ENCODE assay signal across 9 cellular contexts in the genomic region with DNA sequence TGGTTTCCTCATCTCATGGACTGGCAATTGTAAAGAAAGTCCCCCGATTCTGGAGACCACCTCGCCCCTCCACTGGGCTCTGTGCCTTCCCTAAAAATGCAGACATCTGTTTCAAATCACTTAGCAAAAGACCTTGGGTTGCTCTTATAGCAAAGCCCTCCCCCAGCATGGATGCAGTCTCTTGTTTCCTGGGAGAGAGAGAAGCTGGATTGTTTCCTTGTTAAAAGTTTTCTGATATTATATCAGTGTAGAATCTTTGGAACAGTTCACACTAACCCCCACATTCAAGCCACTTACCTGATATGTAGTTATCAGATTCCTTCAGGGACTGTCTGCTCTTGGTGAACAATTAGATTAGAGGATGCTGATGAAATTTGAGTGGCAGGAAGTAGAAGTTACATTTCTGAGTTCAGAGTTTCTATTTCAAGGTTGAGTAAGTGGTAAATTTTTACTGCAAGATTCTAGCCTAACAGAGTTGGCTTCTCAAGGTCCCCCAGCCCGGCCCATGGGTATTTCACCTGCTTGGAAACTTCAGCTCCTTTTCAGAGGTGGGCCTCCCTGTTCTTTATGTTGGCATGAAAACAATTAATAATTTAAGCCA. TPM values are rescaled to one million over a fixed set of nuclear protein-coding genes. Genes with fewer than 3 reads are reported as not detected.
A peak's percentile ranks its signal among the peaks of the same experiment; 100 is the strongest.
DNase-seq lines count a peak whose midpoint lies in the region; ATAC-seq and TF ChIP-seq lines count a peak whose summit lies in the region.
"Had no signal": no experiment of that assay in that cellular context is flagged by ENCODE, and none has a peak within 500 bp of the region (broad histone marks: within the 10 kb centered on the region; RNA-seq: fewer than 3 reads in every experiment).

No MANE protein-coding gene starts in this region.

- H3K36me3 Mint-ChIP-seq in activated T-helper 2 cell treated with anti-CD3 and anti-CD28 coated beads, Interferon-gamma antibody, Interleukin-2, Interleukin-4, amounts not matched to agents 10 μg/mL and 5 μg/mL and 100 μg/mL, durations not matched to agents 14 hours and 24 hours and 36 hours (ENCODE audit: low read depth) = peaks cover 27% of the 10 kb centered on the region
- peaks cover 18% of the 10 kb centered on the region for H3K36me3 Mint-ChIP-seq in stimulated activated naive CD8-positive, alpha-beta T cell treated with anti-CD3 and anti-CD28 coated beads, Interleukin-15, Interleukin-2, amounts not matched to agents 100 ng/mL and 50 ng/mL, for 24 hours (ENCODE audit: low read depth)

- H3K27ac Mint-ChIP-seq in activated T-helper 2 cell treated with anti-CD3 and anti-CD28 coated beads, Interferon-gamma antibody, Interleukin-2, Interleukin-4, amounts not matched to agents 10 μg/mL and 5 μg/mL and 100 μg/mL, durations not matched to agents 14 hours and 24 hours and 36 hours = peak overlapping the region; percentile 72
- peak overlapping the region; percentile 64 for H3K27ac Mint-ChIP-seq in stimulated activated naive CD8-positive, alpha-beta T cell treated with anti-CD3 and anti-CD28 coated beads, Interleukin-15, Interleukin-2, amounts not matched to agents 100 ng/mL and 50 ng/mL, for 24 hours

- peak; percentile 47 for ATAC-seq in HG03460 (IDR thresholded peaks at IDR 0.05; ENCODE audit: unreplicated experiment)
- ATAC-seq: sciatic nerve had no signal

- 49% methylated on average over 3 of the region's 3 CpGs for WGBS in esophagus muscularis mucosa

- H3K9me3 ChIP-seq in esophagus muscularis mucosa = no peaks in the 10 kb centered on the region

- peak overlapping the region; percentile 18 for H3K4me3 Mint-ChIP-seq in activated T-helper 2 cell treated with anti-CD3 and anti-CD28 coated beads, Interferon-gamma antibody, Interleukin-2, Interleukin-4, amounts not matched to agents 10 μg/mL and 5 μg/mL and 100 μg/mL, durations not matched to agents 14 hours and 24 hours and 36 hours (ENCODE audit: low read depth)
- peak overlapping the region; percentile 48 for H3K4me3 Mint-ChIP-seq in stimulated activated naive CD8-positive, alpha-beta T cell treated with anti-CD3 and anti-CD28 coated beads, Interleukin-15, Interleukin-2, amounts not matched to agents 100 ng/mL and 50 ng/mL, for 24 hours

- no peaks in the 10 kb centered on the region for H3K27me3 Mint-ChIP-seq in activated T-helper 2 cell treated with anti-CD3 and anti-CD28 coated beads, Interferon-gamma antibody, Interleukin-2, Interleukin-4, amounts not matched to agents 10 μg/mL and 5 μg/mL and 100 μg/mL, durations not matched to agents 14 hours and 24 hours and 36 hours (ENCODE audit: low read depth)
- no peaks in the 10 kb centered on the region for H3K27me3 Mint-ChIP-seq in stimulated activated naive CD8-positive, alpha-beta T cell treated with anti-CD3 and anti-CD28 coated beads, Interleukin-15, Interleukin-2, amounts not matched to agents 100 ng/mL and 50 ng/mL, for 24 hours

- TF ChIP-seq CTCF in esophagus muscularis mucosa (IDR thresholded peaks at IDR 0.05) = no peak

- no peaks in the 10 kb centered on the region for H3K27me3 ChIP-seq in esophagus muscularis mucosa

- DNase-seq in activated naive CD4-positive, alpha-beta T cell treated with Interleukin-2 at 50 U/mL for 16 hours = peak; percentile 21
- no peak for DNase-seq in activated naive CD4-positive, alpha-beta T cell (lab: John Stamatoyannopoulos, UW)
- no peak for DNase-seq in activated T-helper 2 cell treated with anti-CD3 and anti-CD28 coated beads, Interferon-gamma antibody, Interleukin-2, Interleukin-4, amounts not matched to agents 10 μg/mL and 5 μg/mL and 100 μg/mL, durations not matched to agents 14 hours and 24 hours and 36 hours (ENCODE audit: low spot score)
- no peak for DNase-seq in esophagus muscularis mucosa (ENCODE audit: extremely low spot score)
- no peak for DNase-seq in NCI-H2081 (lab: John Stamatoyannopoulos, UW)
- no peak for DNase-seq in C1 segment of cervical spinal cord (lab: John Stamatoyannopoulos, UW)

- H3K27ac ChIP-seq in esophagus muscularis mucosa (replicated peaks in 1 of 4) = no peak overlapping the region

- H3K4me1 Mint-ChIP-seq in activated T-helper 2 cell treated with anti-CD3 and anti-CD28 coated beads, Interferon-gamma antibody, Interleukin-2, Interleukin-4, amounts not matched to agents 10 μg/mL and 5 μg/mL and 100 μg/mL, durations not matched to agents 14 hours and 24 hours and 36 hours (ENCODE audit: low read depth) = peaks cover 64% of the 10 kb centered on the region
- H3K4me1 Mint-ChIP-seq in stimulated activated naive CD8-positive, alpha-beta T cell treated with anti-CD3 and anti-CD28 coated beads, Interleukin-15, Interleukin-2, amounts not matched to agents 100 ng/mL and 50 ng/mL, for 24 hours (ENCODE audit: low read depth) = peaks cover 81% of the 10 kb centered on the region

- peaks cover 5 to 11% (median 7%) of the 10 kb centered on the region in 4 donors for H3K4me1 ChIP-seq in esophagus muscularis mucosa

- TF ChIP-seq EP300 in esophagus muscularis mucosa (IDR thresholded peaks at IDR 0.05) = no peak

- H3K36me3 ChIP-seq in esophagus muscularis mucosa = no peaks in the 10 kb centered on the region

- intact Hi-C loops in activated T-helper 2 cell treated with anti-CD3 and anti-CD28 coated beads, Interferon-gamma antibody, Interleukin-2, Interleukin-4, amounts not matched to agents 10 μg/mL and 5 μg/mL and 100 μg/mL, durations not matched to agents 14 hours and 24 hours and 36 hours (cut with micrococcal nuclease) = loop anchor here (2.0 to 5.0 kb wide), 3 partner anchors 38 to 738 kb away; no protein-coding TSS in a partner anchor
- intact Hi-C loops in esophagus muscularis mucosa (cut with DNase I) = no loop called here

- TF ChIP-seq POLR2A in esophagus muscularis mucosa (IDR thresholded peaks at IDR 0.05; ENCODE audit: low read depth) = no peak

- no peak overlapping the region for H3K4me3 ChIP-seq in esophagus muscularis mucosa

- no peaks in the 10 kb centered on the region for H3K9me3 Mint-ChIP-seq in activated T-helper 2 cell treated with anti-CD3 and anti-CD28 coated beads, Interferon-gamma antibody, Interleukin-2, Interleukin-4, amounts not matched to agents 10 μg/mL and 5 μg/mL and 100 μg/mL, durations not matched to agents 14 hours and 24 hours and 36 hours
- H3K9me3 Mint-ChIP-seq in stimulated activated naive CD8-positive, alpha-beta T cell treated with anti-CD3 and anti-CD28 coated beads, Interleukin-15, Interleukin-2, amounts not matched to agents 100 ng/mL and 50 ng/mL, for 24 hours = peaks cover 3% of the 10 kb centered on the region

RNA-seq across cellular contexts. Expression of a gene that starts 56.4 kb away (rescaled TPM):
- 6.6 and 7.2 TPM in 2 replicates for total RNA-seq in activated T-helper 2 cell treated with anti-CD3 and anti-CD28 coated beads, Interferon-gamma antibody, Interleukin-2, Interleukin-4, amounts not matched to agents 10 μg/mL and 5 μg/mL and 100 μg/mL, durations not matched to agents 14 hours and 24 hours and 36 hours
- total RNA-seq in esophagus muscularis mucosa = 10 to 100 TPM in 1 of 4 donors, 1 to 10 TPM in 3; 4.0 to 12.3 (median 7.4) TPM
